ENCODE assay signal across 8 cellular contexts in the genomic region with DNA sequence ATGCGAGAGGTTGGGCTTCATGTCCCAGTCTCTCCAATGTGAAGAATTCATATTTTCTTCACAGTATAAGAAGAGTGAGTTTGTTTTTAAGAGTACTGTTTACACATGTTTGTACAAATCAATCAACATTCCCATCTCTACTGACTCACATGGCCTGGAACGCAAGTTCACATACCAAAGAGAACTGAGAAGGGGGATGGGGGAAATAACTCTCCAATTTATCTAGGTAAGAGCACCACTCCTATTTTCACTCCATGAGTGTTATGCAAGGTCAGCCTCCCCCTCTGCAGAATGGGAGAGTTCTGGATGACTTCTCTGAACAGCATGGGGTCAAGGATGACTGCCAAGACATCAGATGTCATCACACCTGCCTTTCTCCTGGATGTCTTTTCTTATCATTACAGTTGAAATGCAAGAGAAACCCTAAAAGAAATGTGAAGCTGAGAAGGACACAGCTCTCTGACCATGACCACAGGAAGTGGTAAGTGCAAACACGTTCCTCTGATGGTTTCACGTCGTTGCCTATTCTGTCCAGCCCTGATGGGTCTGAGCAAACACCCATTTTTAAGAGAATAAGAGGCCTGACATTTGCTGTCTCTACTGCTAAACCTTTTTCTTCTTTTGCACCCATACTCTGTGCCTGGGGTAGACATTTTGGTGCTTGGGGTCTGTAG.
A peak's percentile ranks its signal among the peaks of the same experiment; 100 is the strongest.
DNase-seq lines count a peak whose midpoint lies in the region; ATAC-seq, FAIRE-seq and TF ChIP-seq lines count a peak whose summit lies in the region.
"Had no signal": no experiment of that assay in that cellular context is flagged by ENCODE, and none has a peak within 500 bp of the region (broad histone marks: within the 10 kb centered on the region; RNA-seq: fewer than 3 reads in every experiment).

No MANE protein-coding gene starts in this region.

- peaks cover 2% of the 10 kb centered on the region for H3K36me3 Mint-ChIP-seq in astrocyte (ENCODE audit: low read depth, unreplicated experiment)

- H3K79me2 ChIP-seq in astrocyte (ENCODE audit: insufficient read depth, low read length) = no peaks in the 10 kb centered on the region

- FAIRE-seq in astrocyte (lab: Jason Lieb, UNC) = no peak

- H4K20me1 ChIP-seq in astrocyte (ENCODE audit: insufficient read depth, low read length) = no peaks in the 10 kb centered on the region

- peaks cover 3% of the 10 kb centered on the region for H3K9me3 Mint-ChIP-seq in astrocyte (ENCODE audit: unreplicated experiment)

- peak overlapping the region; percentile 48 for H3K4me2 ChIP-seq in astrocyte (ENCODE audit: low read length)

- H3K27me3 Mint-ChIP-seq in astrocyte (ENCODE audit: low read depth, unreplicated experiment) = peaks cover 17% of the 10 kb centered on the region

- H3K27ac Mint-ChIP-seq in astrocyte (ENCODE audit: unreplicated experiment) = no peak overlapping the region

- no peaks in the 10 kb centered on the region for H3K9me3 ChIP-seq in astrocyte (ENCODE audit: insufficient read depth, low read depth, low read length)

- H3K27me3 ChIP-seq in astrocyte (ENCODE audit: insufficient read depth, low read length) = no peaks in the 10 kb centered on the region

- DNase-seq in GM19240 (ENCODE audit: insufficient read length, low spot score) (peak; percentile 15), astrocyte (ENCODE audit: low read depth) (peak; percentile 52), pulmonary artery endothelial cell (ENCODE audit: low read depth, low spot score) (peak; percentile 11), SIG-M5 (lab: John Stamatoyannopoulos, UW) (no peak), DMS153 (lab: John Stamatoyannopoulos, UW) (no peak)
- no peak for DNase-seq in stimulated activated CD4-positive, alpha-beta T cell treated with anti-CD3 and anti-CD28 coated beads, Interleukin-12 subunit alpha, Interleukin-12 subunit beta, amount 100 ng/mL, for 4 hours
- DNase-seq: T-helper 9 cell had no signal

- H3K27ac ChIP-seq in astrocyte (ENCODE audit: low read depth, low read length) = no peak overlapping the region

- H2AFZ ChIP-seq in astrocyte (ENCODE audit: low read depth, low read length) = no peak overlapping the region

- H3K9ac ChIP-seq in astrocyte (ENCODE audit: low read length) = no peak overlapping the region

- peaks cover 19% of the 10 kb centered on the region for H3K4me1 Mint-ChIP-seq in astrocyte (ENCODE audit: low read depth, unreplicated experiment)

- no peak overlapping the region for H3K4me3 ChIP-seq in astrocyte (ENCODE audit: insufficient read depth, low read depth, low read length)

- no peak overlapping the region for H3K4me3 Mint-ChIP-seq in astrocyte (ENCODE audit: unreplicated experiment)

- TF ChIP-seq CTCF in astrocyte (IDR thresholded peaks at IDR 0.05; ENCODE audit: insufficient read depth, low read depth, low read length) = no peak

- no peaks in the 10 kb centered on the region for H3K4me1 ChIP-seq in astrocyte (ENCODE audit: insufficient read depth, low read length)

- H3K36me3 ChIP-seq in astrocyte (ENCODE audit: insufficient read depth, low read length) = no peaks in the 10 kb centered on the region

- ATAC-seq in HG03060 (IDR thresholded peaks at IDR 0.05; ENCODE audit: low read depth, unreplicated experiment) = peak; percentile 41

Comparison
In these comparisons a context has a peak if more than half of its experiments do, and no peak if none do; other contexts are left out.
1. DNase-seq: peak in GM19240 (single experiment), astrocyte (single experiment) and pulmonary artery endothelial cell (single experiment); none in SIG-M5 (single experiment), stimulated activated CD4-positive, alpha-beta T cell treated with anti-CD3 and anti-CD28 coated beads, Interleukin-12 subunit alpha, Interleukin-12 subunit beta, amount 100 ng/mL, for 4 hours (single experiment) and DMS153 (single experiment).